1 cellular context compared by ENCODE assay signal in genomic region chr6:154430494-154430919, GRCh38.
TF ChIP-seq lines count a peak whose summit lies in the region.

No MANE protein-coding gene starts in this region.

TF ChIP-seq in HepG2, 621 proteins besides CTCF, POLR2A, EP300 and RAD21 (continued from another document and continues in another):
- TF ChIP-seq, protein P1, sequence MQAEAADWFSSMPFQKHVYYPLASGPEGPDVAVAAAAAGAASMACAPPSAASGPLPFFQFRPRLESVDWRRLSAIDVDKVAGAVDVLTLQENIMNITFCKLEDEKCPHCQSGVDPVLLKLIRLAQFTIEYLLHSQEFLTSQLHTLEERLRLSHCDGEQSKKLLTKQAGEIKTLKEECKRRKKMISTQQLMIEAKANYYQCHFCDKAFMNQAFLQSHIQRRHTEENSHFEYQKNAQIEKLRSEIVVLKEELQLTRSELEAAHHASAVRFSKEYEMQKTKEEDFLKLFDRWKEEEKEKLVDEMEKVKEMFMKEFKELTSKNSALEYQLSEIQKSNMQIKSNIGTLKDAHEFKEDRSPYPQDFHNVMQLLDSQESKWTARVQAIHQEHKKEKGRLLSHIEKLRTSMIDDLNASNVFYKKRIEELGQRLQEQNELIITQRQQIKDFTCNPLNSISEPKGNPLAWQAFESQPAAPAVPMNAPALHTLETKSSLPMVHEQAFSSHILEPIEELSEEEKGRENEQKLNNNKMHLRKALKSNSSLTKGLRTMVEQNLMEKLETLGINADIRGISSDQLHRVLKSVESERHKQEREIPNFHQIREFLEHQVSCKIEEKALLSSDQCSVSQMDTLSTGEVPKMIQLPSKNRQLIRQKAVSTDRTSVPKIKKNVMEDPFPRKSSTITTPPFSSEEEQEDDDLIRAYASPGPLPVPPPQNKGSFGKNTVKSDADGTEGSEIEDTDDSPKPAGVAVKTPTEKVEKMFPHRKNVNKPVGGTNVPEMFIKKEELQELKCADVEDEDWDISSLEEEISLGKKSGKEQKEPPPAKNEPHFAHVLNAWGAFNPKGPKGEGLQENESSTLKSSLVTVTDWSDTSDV (CRISPR knock-in tag; IDR thresholded peaks at IDR 0.05) = no peak
- TF ChIP-seq MTA1 (CRISPR knock-in tag; IDR thresholded peaks at IDR 0.05; ENCODE audit: borderline replicate concordance) (no peak), MIXL1 (CRISPR knock-in tag; IDR thresholded peaks at IDR 0.05) (peak; percentile 85), NCOA2 (CRISPR knock-in tag; IDR thresholded peaks at IDR 0.05) (peak; percentile 56), KLF16 (CRISPR knock-in tag; IDR thresholded peaks at IDR 0.05) (no peak; a peak in 1 of 4 replicates), MTF2 (CRISPR knock-in tag; IDR thresholded peaks at IDR 0.05; ENCODE audit: borderline replicate concordance) (no peak), ZSCAN12 (CRISPR knock-in tag; IDR thresholded peaks at IDR 0.05) (no peak), ZNF782 (CRISPR knock-in tag; IDR thresholded peaks at IDR 0.05; ENCODE audit: borderline replicate concordance) (no peak), ZNF652 (CRISPR knock-in tag; IDR thresholded peaks at IDR 0.05; ENCODE audit: borderline replicate concordance, low read depth) (no peak; the same call in 1 of the 2 replicates), NFE2L1 (CRISPR knock-in tag; IDR thresholded peaks at IDR 0.05; ENCODE audit: borderline replicate concordance) (no peak), FOXA1 (IDR thresholded peaks at IDR 0.05) (no peak), FOXA1 (CRISPR knock-in tag; IDR thresholded peaks at IDR 0.05) (no peak), NCOR1 (IDR thresholded peaks at IDR 0.05; ENCODE audit: borderline replicate concordance, low read length) (peak; percentile 39; the same call in 1 of the 2 replicates), ZNF615 (CRISPR knock-in tag; IDR thresholded peaks at IDR 0.05; ENCODE audit: borderline replicate concordance) (no peak), NFAT5 (CRISPR knock-in tag; IDR thresholded peaks at IDR 0.05) (no peak), SOX5 (CRISPR knock-in tag; IDR thresholded peaks at IDR 0.05; ENCODE audit: borderline replicate concordance) (peak; percentile 85; the same call in 1 of the 2 replicates), CBX5 (CRISPR knock-in tag; IDR thresholded peaks at IDR 0.05; ENCODE audit: borderline replicate concordance) (no peak), GATA4 (IDR thresholded peaks at IDR 0.05; ENCODE audit: borderline replicate concordance, low read depth) (peak; percentile 67; the same call in 1 of the 2 replicates), ZSCAN22 (CRISPR knock-in tag; IDR thresholded peaks at IDR 0.05) (no peak), ZNF776 (CRISPR knock-in tag; IDR thresholded peaks at IDR 0.05) (no peak), ZNF580 (CRISPR knock-in tag; IDR thresholded peaks at IDR 0.05; ENCODE audit: borderline replicate concordance, low read depth) (no peak), PAX8 (CRISPR knock-in tag; IDR thresholded peaks at IDR 0.05; ENCODE audit: borderline replicate concordance) (no peak), ZNF572 (CRISPR knock-in tag; IDR thresholded peaks at IDR 0.05) (no peak), EHMT2 (IDR thresholded peaks at IDR 0.05; ENCODE audit: borderline replicate concordance, low read depth, low read length) (no peak), ZNF274 (CRISPR knock-in tag; IDR thresholded peaks at IDR 0.05) (no peak), SMARCE1 (IDR thresholded peaks at IDR 0.05; ENCODE audit: borderline replicate concordance) (no peak), BCL6 (CRISPR knock-in tag; IDR thresholded peaks at IDR 0.05) (peak; percentile 82), ZNF598 (CRISPR knock-in tag; IDR thresholded peaks at IDR 0.05; ENCODE audit: borderline replicate concordance) (no peak), YEATS4 (CRISPR knock-in tag; IDR thresholded peaks at IDR 0.05; ENCODE audit: borderline replicate concordance) (no peak), ZNF564 (CRISPR knock-in tag; IDR thresholded peaks at IDR 0.05) (no peak), HNRNPK (IDR thresholded peaks at IDR 0.05; ENCODE audit: low read depth, low read length, poor library complexity, severe bottlenecking) (no peak), PHF5A (CRISPR knock-in tag; IDR thresholded peaks at IDR 0.05; ENCODE audit: low read depth, unreplicated experiment) (no peak), TRAFD1 (CRISPR knock-in tag; IDR thresholded peaks at IDR 0.05; ENCODE audit: borderline replicate concordance) (no peak), KAT8 (CRISPR knock-in tag; IDR thresholded peaks at IDR 0.05) (peak; percentile 47), ZNF547 (CRISPR knock-in tag; IDR thresholded peaks at IDR 0.05) (no peak)
- TF ChIP-seq, protein P2, sequence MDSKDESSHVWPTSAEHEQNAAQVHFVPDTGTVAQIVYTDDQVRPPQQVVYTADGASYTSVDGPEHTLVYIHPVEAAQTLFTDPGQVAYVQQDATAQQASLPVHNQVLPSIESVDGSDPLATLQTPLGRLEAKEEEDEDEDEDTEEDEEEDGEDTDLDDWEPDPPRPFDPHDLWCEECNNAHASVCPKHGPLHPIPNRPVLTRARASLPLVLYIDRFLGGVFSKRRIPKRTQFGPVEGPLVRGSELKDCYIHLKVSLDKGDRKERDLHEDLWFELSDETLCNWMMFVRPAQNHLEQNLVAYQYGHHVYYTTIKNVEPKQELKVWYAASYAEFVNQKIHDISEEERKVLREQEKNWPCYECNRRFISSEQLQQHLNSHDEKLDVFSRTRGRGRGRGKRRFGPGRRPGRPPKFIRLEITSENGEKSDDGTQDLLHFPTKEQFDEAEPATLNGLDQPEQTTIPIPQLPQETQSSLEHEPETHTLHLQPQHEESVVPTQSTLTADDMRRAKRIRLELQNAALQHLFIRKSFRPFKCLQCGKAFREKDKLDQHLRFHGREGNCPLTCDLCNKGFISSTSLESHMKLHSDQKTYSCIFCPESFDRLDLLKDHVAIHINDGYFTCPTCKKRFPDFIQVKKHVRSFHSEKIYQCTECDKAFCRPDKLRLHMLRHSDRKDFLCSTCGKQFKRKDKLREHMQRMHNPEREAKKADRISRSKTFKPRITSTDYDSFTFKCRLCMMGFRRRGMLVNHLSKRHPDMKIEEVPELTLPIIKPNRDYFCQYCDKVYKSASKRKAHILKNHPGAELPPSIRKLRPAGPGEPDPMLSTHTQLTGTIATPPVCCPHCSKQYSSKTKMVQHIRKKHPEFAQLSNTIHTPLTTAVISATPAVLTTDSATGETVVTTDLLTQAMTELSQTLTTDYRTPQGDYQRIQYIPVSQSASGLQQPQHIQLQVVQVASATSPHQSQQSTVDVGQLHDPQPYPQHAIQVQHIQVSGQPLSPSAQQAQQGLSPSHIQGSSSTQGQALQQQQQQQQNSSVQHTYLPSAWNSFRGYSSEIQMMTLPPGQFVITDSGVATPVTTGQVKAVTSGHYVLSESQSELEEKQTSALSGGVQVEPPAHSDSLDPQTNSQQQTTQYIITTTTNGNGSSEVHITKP (CRISPR knock-in tag; IDR thresholded peaks at IDR 0.05; ENCODE audit: low read depth) = peak; percentile 85
- TF ChIP-seq, protein P3, sequence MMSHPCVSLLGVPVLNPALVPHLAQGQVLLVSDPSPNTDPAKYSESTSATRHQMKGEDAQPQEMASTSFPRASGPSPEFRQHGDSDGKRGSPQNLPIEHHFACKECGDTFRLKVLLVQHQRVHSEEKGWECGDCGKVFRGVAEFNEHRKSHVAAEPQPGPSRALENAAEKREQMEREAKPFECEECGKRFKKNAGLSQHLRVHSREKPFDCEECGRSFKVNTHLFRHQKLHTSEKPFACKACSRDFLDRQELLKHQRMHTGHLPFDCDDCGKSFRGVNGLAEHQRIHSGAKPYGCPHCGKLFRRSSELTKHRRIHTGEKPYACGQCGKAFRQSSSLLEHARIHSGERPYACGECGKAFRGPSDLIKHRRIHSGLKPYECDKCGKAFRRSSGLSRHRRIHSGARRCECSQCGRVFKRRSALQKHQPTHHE (CRISPR knock-in tag; IDR thresholded peaks at IDR 0.05; ENCODE audit: borderline replicate concordance) = no peak
- TF ChIP-seq, protein P4, sequence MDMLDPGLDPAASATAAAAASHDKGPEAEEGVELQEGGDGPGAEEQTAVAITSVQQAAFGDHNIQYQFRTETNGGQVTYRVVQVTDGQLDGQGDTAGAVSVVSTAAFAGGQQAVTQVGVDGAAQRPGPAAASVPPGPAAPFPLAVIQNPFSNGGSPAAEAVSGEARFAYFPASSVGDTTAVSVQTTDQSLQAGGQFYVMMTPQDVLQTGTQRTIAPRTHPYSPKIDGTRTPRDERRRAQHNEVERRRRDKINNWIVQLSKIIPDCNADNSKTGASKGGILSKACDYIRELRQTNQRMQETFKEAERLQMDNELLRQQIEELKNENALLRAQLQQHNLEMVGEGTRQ (IDR thresholded peaks at IDR 0.05; ENCODE audit: low read depth, low read length) = no peak
- TF ChIP-seq, protein P4 (CRISPR knock-in tag; IDR thresholded peaks at IDR 0.05; ENCODE audit: borderline replicate concordance) = no peak
- TF ChIP-seq, protein P5, sequence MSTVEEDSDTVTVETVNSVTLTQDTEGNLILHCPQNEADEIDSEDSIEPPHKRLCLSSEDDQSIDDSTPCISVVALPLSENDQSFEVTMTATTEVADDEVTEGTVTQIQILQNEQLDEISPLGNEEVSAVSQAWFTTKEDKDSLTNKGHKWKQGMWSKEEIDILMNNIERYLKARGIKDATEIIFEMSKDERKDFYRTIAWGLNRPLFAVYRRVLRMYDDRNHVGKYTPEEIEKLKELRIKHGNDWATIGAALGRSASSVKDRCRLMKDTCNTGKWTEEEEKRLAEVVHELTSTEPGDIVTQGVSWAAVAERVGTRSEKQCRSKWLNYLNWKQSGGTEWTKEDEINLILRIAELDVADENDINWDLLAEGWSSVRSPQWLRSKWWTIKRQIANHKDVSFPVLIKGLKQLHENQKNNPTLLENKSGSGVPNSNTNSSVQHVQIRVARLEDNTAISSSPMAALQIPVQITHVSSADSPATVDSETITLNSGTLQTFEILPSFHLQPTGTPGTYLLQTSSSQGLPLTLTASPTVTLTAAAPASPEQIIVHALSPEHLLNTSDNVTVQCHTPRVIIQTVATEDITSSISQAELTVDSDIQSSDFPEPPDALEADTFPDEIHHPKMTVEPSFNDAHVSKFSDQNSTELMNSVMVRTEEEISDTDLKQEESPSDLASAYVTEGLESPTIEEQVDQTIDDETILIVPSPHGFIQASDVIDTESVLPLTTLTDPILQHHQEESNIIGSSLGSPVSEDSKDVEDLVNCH (CRISPR knock-in tag; IDR thresholded peaks at IDR 0.05) = no peak
